Comparison of ENCODE assay signal across 8 cellular contexts in genomic region chr1:9652379-9653194, GRCh38. TPM values are rescaled to one million over a fixed set of nuclear protein-coding genes. Genes with fewer than 3 reads are reported as not detected.
DNase-seq lines count a peak whose midpoint lies in the region; ATAC-seq and TF ChIP-seq lines count a peak whose summit lies in the region.

No MANE protein-coding gene starts in this region.

- H3K27me3 ChIP-seq in Caco-2 (replicated peaks; ENCODE audit: control insufficient read depth, insufficient read depth, low read length), result 0 out of 2 replicates have a peak, but pooled peaks cover 2% of the 10 kb centered on the region
- H3K27me3 ChIP-seq in HL-60 (ENCODE audit: insufficient read depth, poor library complexity, severe bottlenecking), result no peaks in the 10 kb centered on the region

- H3K9me3 Mint-ChIP-seq in Caco-2 (ENCODE audit: unreplicated experiment), result no peaks in the 10 kb centered on the region
- H3K9me3 Mint-ChIP-seq in activated CD4-positive, alpha-beta T cell treated with anti-CD3 and anti-CD28 coated beads, Interleukin-2, amount 10 ng/mL, durations not matched to agents 7 days and 5 days, result no peaks in the 10 kb centered on the region
- no peaks in the 10 kb centered on the region for H3K9me3 Mint-ChIP-seq in osteocyte (ENCODE audit: unreplicated experiment)

- intact Hi-C loops in Caco-2 (cut with micrococcal nuclease; ENCODE audit: unreplicated experiment), result no loop called here

- peak overlapping the region; percentile 93 for H3K27ac ChIP-seq in HL-60 (replicated peaks)

- CTCF ChIA-PET in Caco-2 (lab: Charles Lee), result interaction anchor here (0.7 kb wide), 3 partner anchors 22 to 842 kb away, joined by 3 to 11 read pairs (median 3); no protein-coding TSS in a partner anchor
- CTCF ChIA-PET in activated CD4-positive, alpha-beta T cell treated with anti-CD3 and anti-CD28 coated beads, Interleukin-2, amount 10 ng/mL, durations not matched to agents 7 days and 5 days (lab: Charles Lee), result interaction anchor here (0.6 to 11.4 kb wide), 11 partner anchors 9 to 1347 kb away, joined by 3 to 81 read pairs (median 3); no protein-coding TSS in a partner anchor

- no peaks in the 10 kb centered on the region for H3K9me3 ChIP-seq in Caco-2

- peaks cover 12% of the 10 kb centered on the region for H3K27me3 Mint-ChIP-seq in Caco-2 (ENCODE audit: insufficient read depth, unreplicated experiment)
- H3K27me3 Mint-ChIP-seq in activated CD4-positive, alpha-beta T cell treated with anti-CD3 and anti-CD28 coated beads, Interleukin-2, amount 10 ng/mL, durations not matched to agents 7 days and 5 days, result no peaks in the 10 kb centered on the region
- peaks cover 18% of the 10 kb centered on the region for H3K27me3 Mint-ChIP-seq in osteocyte (ENCODE audit: unreplicated experiment)

- POLR2A ChIA-PET in Caco-2 (lab: Charles Lee), result no interaction called here
- POLR2A ChIA-PET in activated CD4-positive, alpha-beta T cell treated with anti-CD3 and anti-CD28 coated beads, Interleukin-2, amount 10 ng/mL, durations not matched to agents 7 days and 5 days (lab: Charles Lee), result interaction anchor here (0.6 to 2.3 kb wide), 5 partner anchors 24 to 364 kb away, joined by 4 to 6 read pairs (median 5); no protein-coding TSS in a partner anchor

- H3K36me3 Mint-ChIP-seq in Caco-2 (ENCODE audit: insufficient read depth, unreplicated experiment), result no peaks in the 10 kb centered on the region
- peaks cover 52% of the 10 kb centered on the region for H3K36me3 Mint-ChIP-seq in activated CD4-positive, alpha-beta T cell treated with anti-CD3 and anti-CD28 coated beads, Interleukin-2, amount 10 ng/mL, durations not matched to agents 7 days and 5 days (ENCODE audit: low read depth)
- no peaks in the 10 kb centered on the region for H3K36me3 Mint-ChIP-seq in osteocyte (ENCODE audit: unreplicated experiment)

- H3K4me1 Mint-ChIP-seq in Caco-2 (ENCODE audit: low read depth, unreplicated experiment), result no peaks in the 10 kb centered on the region
- H3K4me1 Mint-ChIP-seq in activated CD4-positive, alpha-beta T cell treated with anti-CD3 and anti-CD28 coated beads, Interleukin-2, amount 10 ng/mL, durations not matched to agents 7 days and 5 days, result peaks cover 68% of the 10 kb centered on the region
- peaks cover 6% of the 10 kb centered on the region for H3K4me1 Mint-ChIP-seq in osteocyte (ENCODE audit: unreplicated experiment)

- TF ChIP-seq CTCF in Caco-2 (IDR thresholded peaks at IDR 0.05; ENCODE audit: insufficient read depth in 1 of 2, low read depth in 1 of 2, low read length in 1 of 2, severe bottlenecking in 1 of 2, unreplicated experiment in 1 of 2) (no peak), HL-60 (IDR thresholded peaks at IDR 0.05; ENCODE audit: insufficient read depth, low read length) (no peak), epithelial cell of proximal tubule (conservative IDR thresholded peaks at IDR 0.05; ENCODE audit: low read depth, low read length) (no peak), osteocyte (IDR thresholded peaks at IDR 0.05) (no peak)

- H3K4me3 Mint-ChIP-seq in Caco-2 (ENCODE audit: unreplicated experiment) (no peak overlapping the region), osteocyte (ENCODE audit: unreplicated experiment) (peak overlapping the region; percentile 47)
- H3K4me3 Mint-ChIP-seq in activated CD4-positive, alpha-beta T cell treated with anti-CD3 and anti-CD28 coated beads, Interleukin-2, amount 10 ng/mL, durations not matched to agents 7 days and 5 days, result peak overlapping the region; percentile 95

- no peak for ATAC-seq in GM21367 (IDR thresholded peaks at IDR 0.05; ENCODE audit: unreplicated experiment)

- H3K27ac Mint-ChIP-seq in Caco-2 (ENCODE audit: unreplicated experiment), result no peak overlapping the region
- H3K27ac Mint-ChIP-seq in activated CD4-positive, alpha-beta T cell treated with anti-CD3 and anti-CD28 coated beads, Interleukin-2, amount 10 ng/mL, durations not matched to agents 7 days and 5 days, result peak overlapping the region; percentile 96
- H3K27ac Mint-ChIP-seq in osteocyte (ENCODE audit: unreplicated experiment), result no peak overlapping the region

- no peak for DNase-seq in Caco-2
- DNase-seq in HL-60 (ENCODE audit: low read depth in 1 of 2, low spot score in 1 of 2), result peak in 1 of 2 experiments; percentile 81
- DNase-seq in activated CD4-positive, alpha-beta T cell treated with anti-CD3 and anti-CD28 coated beads, Interleukin-2, amount 10 ng/mL, durations not matched to agents 7 days and 5 days, result peak; percentile 78
- DNase-seq in epithelial cell of proximal tubule (ENCODE audit: low read depth), result no peak
- DNase-seq in osteocyte (ENCODE audit: extremely low spot score, unreplicated experiment), result no peak
- no peak for DNase-seq in GM19238 (ENCODE audit: insufficient read length, low spot score)
- DNase-seq in NCI-H524 (lab: John Stamatoyannopoulos, UW), result no peak

- H3K4me1 ChIP-seq in Caco-2, result 0 out of 2 replicates have a peak, but pooled peaks cover 7% of the 10 kb centered on the region

- H3K36me3 ChIP-seq in Caco-2 (ENCODE audit: control insufficient read depth, insufficient read depth, low read length), result no peaks in the 10 kb centered on the region

- peak overlapping the region; percentile 18; the same call in 1 of the 2 replicates for H3K4me3 ChIP-seq in Caco-2 (ENCODE audit: low read depth, low read length)
- peak overlapping the region; percentile 75 for H3K4me3 ChIP-seq in HL-60 (replicated peaks; ENCODE audit: insufficient read depth, low read length)
- H3K4me3 ChIP-seq in epithelial cell of proximal tubule (ENCODE audit: low read depth, low read length), result peak overlapping the region; percentile 41

- BruUV-seq in Caco-2 (replicated peaks; lab: Mats Ljungman, UMichigan), result no TSS peak

RNA-seq across cellular contexts. Expression of gene PIK3CD, which starts 1.1 kb away (rescaled TPM):
- total RNA-seq in Caco-2 (2022) (0.46 and 0.77 TPM in 2 replicates), epithelial cell of proximal tubule (24.5 and 32.5 TPM in 2 replicates), osteocyte (10.1 and 14.6 TPM in 2 replicates)
- 100 to 1,000 TPM; 222 to 242 TPM for total RNA-seq in activated CD4-positive, alpha-beta T cell treated with anti-CD3 and anti-CD28 coated beads, Interleukin-2, amount 10 ng/mL, durations not matched to agents 7 days and 5 days

Comparison
In these comparisons a context has a peak if more than half of its experiments do, and no peak if none do; other contexts are left out.
1. H3K4me3 ChIP-seq: peak in every context shown above with its lines; median percentile 75 in HL-60; 41 in epithelial cell of proximal tubule; 18 in Caco-2.